ENCODE assay signal across 1 cellular context in the genomic region with DNA sequence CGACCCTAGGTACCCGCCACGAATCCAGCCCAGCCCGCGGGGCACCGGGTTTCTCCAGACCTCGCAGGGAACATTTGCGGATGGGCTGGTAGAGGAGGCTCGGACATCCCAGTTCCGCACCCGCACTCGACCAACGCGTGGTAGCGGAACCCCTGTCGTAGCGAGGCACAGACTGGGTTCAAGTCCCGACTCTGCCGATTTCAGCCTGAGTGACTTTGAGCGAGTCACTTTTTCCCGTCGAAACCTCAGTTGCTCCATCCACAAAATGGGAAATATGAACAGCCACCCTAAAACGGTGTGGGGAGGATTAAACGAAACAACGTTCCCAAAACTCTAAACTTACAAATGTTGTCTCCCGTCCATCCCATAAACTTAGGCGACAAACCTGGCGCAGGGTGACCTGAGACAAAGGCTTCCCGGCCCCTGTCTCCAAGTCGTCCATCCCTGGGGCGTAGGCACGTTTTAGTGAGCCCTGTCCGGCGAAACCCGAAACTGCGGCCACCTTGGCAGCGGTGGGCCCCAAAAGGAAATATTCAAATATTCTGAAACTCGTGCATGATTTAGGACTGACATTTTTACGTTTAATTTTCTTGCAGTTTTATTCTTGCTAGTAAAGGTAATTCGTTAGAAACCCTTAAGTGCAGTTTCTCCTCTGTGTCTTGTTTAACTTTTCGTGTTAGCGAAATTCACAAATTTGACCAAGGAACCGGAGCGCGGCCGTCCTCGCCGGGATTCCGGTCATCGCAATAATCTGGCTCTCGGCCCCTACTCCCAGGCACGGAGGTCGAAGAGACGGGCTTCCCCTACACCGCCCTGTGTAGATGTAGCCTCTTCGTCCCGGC.
TF ChIP-seq lines count a peak whose summit lies in the region.

No MANE protein-coding gene starts in this region.

TF ChIP-seq in HepG2, 621 proteins besides CTCF, POLR2A, EP300 and RAD21 (continued from another document and continues in another):
- TF ChIP-seq ZNF367 (CRISPR knock-in tag; IDR thresholded peaks at IDR 0.05; ENCODE audit: borderline replicate concordance) (no peak), ELF4 (CRISPR knock-in tag; IDR thresholded peaks at IDR 0.05; ENCODE audit: borderline replicate concordance) (no peak), ZNF44 (CRISPR knock-in tag; IDR thresholded peaks at IDR 0.05) (no peak), NCOA1 (CRISPR knock-in tag; IDR thresholded peaks at IDR 0.05) (no peak; the same call in 1 of the 2 replicates), ZNF816 (CRISPR knock-in tag; IDR thresholded peaks at IDR 0.05; ENCODE audit: borderline replicate concordance) (no peak), HOXA7 (CRISPR knock-in tag; IDR thresholded peaks at IDR 0.05) (no peak), ZNF790 (CRISPR knock-in tag; IDR thresholded peaks at IDR 0.05; ENCODE audit: borderline replicate concordance) (0 out of 2 replicates have a peak, but pooled peaks have one; percentile 42), MLLT10 (CRISPR knock-in tag; IDR thresholded peaks at IDR 0.05) (no peak), FUBP1 (CRISPR knock-in tag; IDR thresholded peaks at IDR 0.05; ENCODE audit: borderline replicate concordance) (no peak), TMF1 (CRISPR knock-in tag; IDR thresholded peaks at IDR 0.05; ENCODE audit: low read depth) (no peak), ZNF691 (CRISPR knock-in tag; IDR thresholded peaks at IDR 0.05; ENCODE audit: borderline replicate concordance, low read depth) (peak; percentile 17; the same call in 1 of the 2 replicates), ZNF598 (CRISPR knock-in tag; IDR thresholded peaks at IDR 0.05; ENCODE audit: borderline replicate concordance) (0 out of 2 replicates have a peak, but pooled peaks have one; percentile 63), MEIS1 (CRISPR knock-in tag; IDR thresholded peaks at IDR 0.05; ENCODE audit: borderline replicate concordance) (no peak), ZNF296 (CRISPR knock-in tag; conservative IDR thresholded peaks at IDR 0.05) (0 out of 2 replicates have a peak, but pooled peaks have one; percentile 22), ZNF580 (CRISPR knock-in tag; IDR thresholded peaks at IDR 0.05; ENCODE audit: borderline replicate concordance, low read depth) (0 out of 2 replicates have a peak, but pooled peaks have one; percentile 2), ZNF180 (CRISPR knock-in tag; IDR thresholded peaks at IDR 0.05; ENCODE audit: borderline replicate concordance, low read depth) (0 out of 2 replicates have a peak, but pooled peaks have one; percentile 46), ZNF512B (CRISPR knock-in tag; IDR thresholded peaks at IDR 0.05; ENCODE audit: borderline replicate concordance) (no peak; the same call in 1 of the 2 replicates), ZNF317 (CRISPR knock-in tag; IDR thresholded peaks at IDR 0.05) (no peak), ZNF773 (CRISPR knock-in tag; IDR thresholded peaks at IDR 0.05; ENCODE audit: borderline replicate concordance) (no peak), RBAK (CRISPR knock-in tag; IDR thresholded peaks at IDR 0.05) (no peak), POLR2G (IDR thresholded peaks at IDR 0.05; ENCODE audit: low read depth, low read length) (peak; percentile 84), ZNF766 (CRISPR knock-in tag; IDR thresholded peaks at IDR 0.05; ENCODE audit: borderline replicate concordance) (no peak; the same call in 1 of the 2 replicates), NFYC (CRISPR knock-in tag; IDR thresholded peaks at IDR 0.05) (no peak), SRF (IDR thresholded peaks at IDR 0.05; ENCODE audit: low read depth, low read length) (no peak), AGO2 (optimal IDR thresholded peaks at IDR 0.05; ENCODE audit: low read depth, low read length) (peak; percentile 96), ZBTB42 (CRISPR knock-in tag; IDR thresholded peaks at IDR 0.05) (no peak), TSC22D2 (CRISPR knock-in tag; IDR thresholded peaks at IDR 0.05; ENCODE audit: borderline replicate concordance) (no peak), PHF21A (CRISPR knock-in tag; IDR thresholded peaks at IDR 0.05) (no peak), FOXP1 (IDR thresholded peaks at IDR 0.05) (no peak), FOXP1 (CRISPR knock-in tag; IDR thresholded peaks at IDR 0.05) (no peak), HES4 (CRISPR knock-in tag; IDR thresholded peaks at IDR 0.05; ENCODE audit: borderline replicate concordance) (0 out of 2 replicates have a peak, but pooled peaks have one; percentile 10), CCDC6 (CRISPR knock-in tag; IDR thresholded peaks at IDR 0.05) (no peak; the same call in 1 of the 2 replicates), ZNF83 (CRISPR knock-in tag; IDR thresholded peaks at IDR 0.05; ENCODE audit: borderline replicate concordance) (0 out of 2 replicates have a peak, but pooled peaks have one; percentile 15), ZNF780A (CRISPR knock-in tag; IDR thresholded peaks at IDR 0.05) (0 out of 2 replicates have a peak, but pooled peaks have one; percentile 3), ZNF746 (CRISPR knock-in tag; IDR thresholded peaks at IDR 0.05) (no peak), SOX13 (IDR thresholded peaks at IDR 0.05) (no peak), SOX13 (CRISPR knock-in tag; conservative IDR thresholded peaks at IDR 0.05 in 1 of 2, IDR thresholded peaks at IDR 0.05 in 1 of 2) (no peak), ZNF724P (CRISPR knock-in tag; IDR thresholded peaks at IDR 0.05; ENCODE audit: borderline replicate concordance) (0 out of 2 replicates have a peak, but pooled peaks have one; percentile 23), ATAD3A (CRISPR knock-in tag; IDR thresholded peaks at IDR 0.05) (no peak), ZNF549 (CRISPR knock-in tag; IDR thresholded peaks at IDR 0.05) (no peak)
- TF ChIP-seq, protein P1, sequence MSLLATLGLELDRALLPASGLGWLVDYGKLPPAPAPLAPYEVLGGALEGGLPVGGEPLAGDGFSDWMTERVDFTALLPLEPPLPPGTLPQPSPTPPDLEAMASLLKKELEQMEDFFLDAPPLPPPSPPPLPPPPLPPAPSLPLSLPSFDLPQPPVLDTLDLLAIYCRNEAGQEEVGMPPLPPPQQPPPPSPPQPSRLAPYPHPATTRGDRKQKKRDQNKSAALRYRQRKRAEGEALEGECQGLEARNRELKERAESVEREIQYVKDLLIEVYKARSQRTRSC (CRISPR knock-in tag; IDR thresholded peaks at IDR 0.05; ENCODE audit: low read depth) = no peak
- TF ChIP-seq, protein P2, sequence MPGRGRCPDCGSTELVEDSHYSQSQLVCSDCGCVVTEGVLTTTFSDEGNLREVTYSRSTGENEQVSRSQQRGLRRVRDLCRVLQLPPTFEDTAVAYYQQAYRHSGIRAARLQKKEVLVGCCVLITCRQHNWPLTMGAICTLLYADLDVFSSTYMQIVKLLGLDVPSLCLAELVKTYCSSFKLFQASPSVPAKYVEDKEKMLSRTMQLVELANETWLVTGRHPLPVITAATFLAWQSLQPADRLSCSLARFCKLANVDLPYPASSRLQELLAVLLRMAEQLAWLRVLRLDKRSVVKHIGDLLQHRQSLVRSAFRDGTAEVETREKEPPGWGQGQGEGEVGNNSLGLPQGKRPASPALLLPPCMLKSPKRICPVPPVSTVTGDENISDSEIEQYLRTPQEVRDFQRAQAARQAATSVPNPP (CRISPR knock-in tag; IDR thresholded peaks at IDR 0.05) = 0 out of 2 replicates have a peak, but pooled peaks have one; percentile 12
- TF ChIP-seq, protein P3, sequence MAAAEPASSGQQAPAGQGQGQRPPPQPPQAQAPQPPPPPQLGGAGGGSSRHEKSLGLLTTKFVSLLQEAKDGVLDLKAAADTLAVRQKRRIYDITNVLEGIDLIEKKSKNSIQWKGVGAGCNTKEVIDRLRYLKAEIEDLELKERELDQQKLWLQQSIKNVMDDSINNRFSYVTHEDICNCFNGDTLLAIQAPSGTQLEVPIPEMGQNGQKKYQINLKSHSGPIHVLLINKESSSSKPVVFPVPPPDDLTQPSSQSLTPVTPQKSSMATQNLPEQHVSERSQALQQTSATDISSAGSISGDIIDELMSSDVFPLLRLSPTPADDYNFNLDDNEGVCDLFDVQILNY (CRISPR knock-in tag; conservative IDR thresholded peaks at IDR 0.05) = no peak
- TF ChIP-seq, protein P4, sequence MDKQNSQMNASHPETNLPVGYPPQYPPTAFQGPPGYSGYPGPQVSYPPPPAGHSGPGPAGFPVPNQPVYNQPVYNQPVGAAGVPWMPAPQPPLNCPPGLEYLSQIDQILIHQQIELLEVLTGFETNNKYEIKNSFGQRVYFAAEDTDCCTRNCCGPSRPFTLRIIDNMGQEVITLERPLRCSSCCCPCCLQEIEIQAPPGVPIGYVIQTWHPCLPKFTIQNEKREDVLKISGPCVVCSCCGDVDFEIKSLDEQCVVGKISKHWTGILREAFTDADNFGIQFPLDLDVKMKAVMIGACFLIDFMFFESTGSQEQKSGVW (CRISPR knock-in tag; IDR thresholded peaks at IDR 0.05; ENCODE audit: borderline replicate concordance) = no peak
- TF ChIP-seq, protein P5, sequence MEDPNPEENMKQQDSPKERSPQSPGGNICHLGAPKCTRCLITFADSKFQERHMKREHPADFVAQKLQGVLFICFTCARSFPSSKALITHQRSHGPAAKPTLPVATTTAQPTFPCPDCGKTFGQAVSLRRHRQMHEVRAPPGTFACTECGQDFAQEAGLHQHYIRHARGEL (CRISPR knock-in tag; IDR thresholded peaks at IDR 0.05) = no peak
- TF ChIP-seq, protein P6, sequence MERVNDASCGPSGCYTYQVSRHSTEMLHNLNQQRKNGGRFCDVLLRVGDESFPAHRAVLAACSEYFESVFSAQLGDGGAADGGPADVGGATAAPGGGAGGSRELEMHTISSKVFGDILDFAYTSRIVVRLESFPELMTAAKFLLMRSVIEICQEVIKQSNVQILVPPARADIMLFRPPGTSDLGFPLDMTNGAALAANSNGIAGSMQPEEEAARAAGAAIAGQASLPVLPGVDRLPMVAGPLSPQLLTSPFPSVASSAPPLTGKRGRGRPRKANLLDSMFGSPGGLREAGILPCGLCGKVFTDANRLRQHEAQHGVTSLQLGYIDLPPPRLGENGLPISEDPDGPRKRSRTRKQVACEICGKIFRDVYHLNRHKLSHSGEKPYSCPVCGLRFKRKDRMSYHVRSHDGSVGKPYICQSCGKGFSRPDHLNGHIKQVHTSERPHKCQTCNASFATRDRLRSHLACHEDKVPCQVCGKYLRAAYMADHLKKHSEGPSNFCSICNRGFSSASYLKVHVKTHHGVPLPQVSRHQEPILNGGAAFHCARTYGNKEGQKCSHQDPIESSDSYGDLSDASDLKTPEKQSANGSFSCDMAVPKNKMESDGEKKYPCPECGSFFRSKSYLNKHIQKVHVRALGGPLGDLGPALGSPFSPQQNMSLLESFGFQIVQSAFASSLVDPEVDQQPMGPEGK (CRISPR knock-in tag; IDR thresholded peaks at IDR 0.05) = peak; percentile 7; the same call in 1 of the 2 replicates
